ENCODE assay signal across 22 cellular contexts in genomic region chr18:75346671-75347070, GRCh38.
DNase-seq lines count a peak whose midpoint lies in the region; ATAC-seq and TF ChIP-seq lines count a peak whose summit lies in the region.
"Had no signal": no experiment of that assay in that cellular context is flagged by ENCODE, and none has a peak within 500 bp of the region (broad histone marks: within the 10 kb centered on the region; RNA-seq: fewer than 3 reads in every experiment).

No MANE protein-coding gene starts in this region.

- no peak for ATAC-seq in activated naive CD8-positive, alpha-beta T cell treated with anti-CD3 and anti-CD28 coated beads, Interleukin-2, amount 50 U/mL, for 24 hours
- ATAC-seq in HG03469 (IDR thresholded peaks at IDR 0.05; ENCODE audit: unreplicated experiment), result no peak
- ATAC-seq: A549, HCT116 had no signal

- peaks cover 0 to 6% (median 0%) of the 10 kb centered on the region in 4 donors for H3K4me1 ChIP-seq in esophagus muscularis mucosa
- H3K4me1 ChIP-seq: A549, BE2C, Caco-2 had no signal

- H3K4me3 ChIP-seq in esophagus muscularis mucosa, result no peak overlapping the region
- H3K4me3 ChIP-seq: A549; BLaER1 treated with 17β-estradiol and CSF1 and Interleukin-3, amounts not matched to agents 10 nM and 100 nM; GM23248 had no signal

- no peak for TF ChIP-seq POLR2A in esophagus muscularis mucosa (IDR thresholded peaks at IDR 0.05; ENCODE audit: low read depth)

- no peak for TF ChIP-seq CTCF in esophagus muscularis mucosa (IDR thresholded peaks at IDR 0.05)

- H3K27me3 Mint-ChIP-seq in activated naive CD8-positive, alpha-beta T cell treated with anti-CD3 and anti-CD28 coated beads, Interleukin-2, amount 50 U/mL, for 24 hours, result no peaks in the 10 kb centered on the region

- H3K4me1 Mint-ChIP-seq in activated naive CD8-positive, alpha-beta T cell treated with anti-CD3 and anti-CD28 coated beads, Interleukin-2, amount 50 U/mL, for 24 hours, result no peaks in the 10 kb centered on the region
- H3K4me1 Mint-ChIP-seq: CD14-positive monocyte; CD4-positive, alpha-beta memory T cell had no signal

- H3K4me3 Mint-ChIP-seq in activated naive CD8-positive, alpha-beta T cell treated with anti-CD3 and anti-CD28 coated beads, Interleukin-2, amount 50 U/mL, for 24 hours, result no peak overlapping the region
- H3K4me3 Mint-ChIP-seq: CD14-positive monocyte; CD4-positive, alpha-beta memory T cell had no signal

- WGBS in esophagus muscularis mucosa, result 79% methylated on average over 6 of the region's 6 CpGs

- peaks cover 5% of the 10 kb centered on the region for H3K9me3 Mint-ChIP-seq in activated naive CD8-positive, alpha-beta T cell treated with anti-CD3 and anti-CD28 coated beads, Interleukin-2, amount 50 U/mL, for 24 hours

- DNase-seq in COLO829 (ENCODE audit: low spot score) (peak; percentile 30), ELF-1 (ENCODE audit: low read depth, low spot score) (peak; percentile 42), M059J (ENCODE audit: low read depth) (peak; percentile 43), esophagus muscularis mucosa (ENCODE audit: extremely low spot score) (peak; percentile 47), CD1c-positive myeloid dendritic cell (ENCODE audit: extremely low spot score) (no peak)
- DNase-seq in activated naive CD8-positive, alpha-beta T cell treated with anti-CD3 and anti-CD28 coated beads, Interleukin-2, amount 50 U/mL, for 24 hours, result no peak
- DNase-seq in activated naive CD4-positive, alpha-beta T cell treated with Interleukin-2 at 50 U/mL for 16 hours, result no peak
- DNase-seq: 8988T; ACHN; AML-193; BE2C; Caco-2; CD4-positive, alpha-beta memory T cell; DMS 273 treated with DMSO at 0.1 percent for 48 hours; DMS79; GM23248; H7 had no signal

- H3K9me3 ChIP-seq in esophagus muscularis mucosa, result no peaks in the 10 kb centered on the region
- H3K9me3 ChIP-seq: A549, BE2C, Caco-2 had no signal

- TF ChIP-seq EP300 in esophagus muscularis mucosa (IDR thresholded peaks at IDR 0.05), result no peak

- H3K27ac Mint-ChIP-seq in activated naive CD8-positive, alpha-beta T cell treated with anti-CD3 and anti-CD28 coated beads, Interleukin-2, amount 50 U/mL, for 24 hours, result no peak overlapping the region
- H3K27ac Mint-ChIP-seq: CD14-positive monocyte; CD4-positive, alpha-beta memory T cell had no signal

- intact Hi-C loops in esophagus muscularis mucosa (cut with DNase I), result no loop called here

- H3K36me3 ChIP-seq in esophagus muscularis mucosa, result no peaks in the 10 kb centered on the region
- H3K36me3 ChIP-seq: BE2C; BLaER1 treated with 17β-estradiol and CSF1 and Interleukin-3, amounts not matched to agents 10 nM and 100 nM had no signal

- H3K36me3 Mint-ChIP-seq in activated naive CD8-positive, alpha-beta T cell treated with anti-CD3 and anti-CD28 coated beads, Interleukin-2, amount 50 U/mL, for 24 hours (ENCODE audit: low read depth), result no peaks in the 10 kb centered on the region
- H3K36me3 Mint-ChIP-seq: CD14-positive monocyte; CD4-positive, alpha-beta memory T cell had no signal

- H3K27me3 ChIP-seq in esophagus muscularis mucosa, result no peaks in the 10 kb centered on the region
- H3K27me3 ChIP-seq: BE2C; BLaER1 treated with 17β-estradiol and CSF1 and Interleukin-3, amounts not matched to agents 10 nM and 100 nM had no signal

- no peak overlapping the region for H3K27ac ChIP-seq in esophagus muscularis mucosa (replicated peaks in 1 of 4)
- H3K27ac ChIP-seq: A549; BLaER1 treated with 17β-estradiol and CSF1 and Interleukin-3, amounts not matched to agents 10 nM and 100 nM; GM23248 had no signal

Comparison
In these comparisons a context has a peak if more than half of its experiments do, and no peak if none do; other contexts are left out.
1. DNase-seq: peak in COLO829 (single experiment), ELF-1 (single experiment), M059J (single experiment) and esophagus muscularis mucosa (single experiment); none in activated naive CD8-positive, alpha-beta T cell treated with anti-CD3 and anti-CD28 coated beads, Interleukin-2, amount 50 U/mL, for 24 hours (single experiment), activated naive CD4-positive, alpha-beta T cell treated with Interleukin-2 at 50 U/mL for 16 hours (single experiment) and CD1c-positive myeloid dendritic cell (single experiment).